Comparison of ENCODE assay signal across 10 cellular contexts in genomic region chr16:27244363-27244755, GRCh38. TPM values are rescaled to one million over a fixed set of nuclear protein-coding genes. Genes with fewer than 3 reads are reported as not detected.
DNase-seq lines count a peak whose midpoint lies in the region; ATAC-seq, FAIRE-seq and TF ChIP-seq lines count a peak whose summit lies in the region.
"Had no signal": no experiment of that assay in that cellular context is flagged by ENCODE, and none has a peak within 500 bp of the region (broad histone marks: within the 10 kb centered on the region; RNA-seq: fewer than 3 reads in every experiment).

No MANE protein-coding gene starts in this region.

- H3K27me3 Mint-ChIP-seq in T-helper 17 cell, result no peaks in the 10 kb centered on the region
- H3K27me3 Mint-ChIP-seq in glutamatergic neuron (ENCODE audit: unreplicated experiment), result peaks cover 3% of the 10 kb centered on the region
- H3K27me3 Mint-ChIP-seq: progenitor cell of endocrine pancreas had no signal

- no peak overlapping the region for H3K4ac ChIP-seq in trophoblast cell (ENCODE audit: low read depth, low read length)

- POLR2A ChIA-PET in endothelial cell of umbilical vein (lab: Charles Lee), result no interaction called here

- H3K79me1 ChIP-seq in trophoblast cell (ENCODE audit: low read length), result peaks cover 4% of the 10 kb centered on the region

- H3K9me1 ChIP-seq in endothelial cell of umbilical vein (replicated peaks; ENCODE audit: control insufficient read depth, extremely low read depth, insufficient read depth, low read length), result no peaks in the 10 kb centered on the region

- H3K9me3 ChIP-seq in BLaER1 treated with 17β-estradiol and CSF1 and Interleukin-3, amounts not matched to agents 10 nM and 100 nM (replicated peaks in 1 of 11), result peaks cover 0 to 21% (median 4%) of the 10 kb centered on the region in 11 experiments; a peak in 11 of 22 replicates
- no peaks in the 10 kb centered on the region for H3K9me3 ChIP-seq in T-helper 17 cell (ENCODE audit: control insufficient read depth, low read length, poor library complexity, severe bottlenecking)
- H3K9me3 ChIP-seq in endothelial cell of umbilical vein (replicated peaks; ENCODE audit: control insufficient read depth, insufficient read depth, low read length), result no peaks in the 10 kb centered on the region
- no peaks in the 10 kb centered on the region for H3K9me3 ChIP-seq in trophoblast cell (ENCODE audit: insufficient read depth, low read depth, low read length)

- ATAC-seq in T-helper 17 cell (no peak), GM21381 (IDR thresholded peaks at IDR 0.05; ENCODE audit: unreplicated experiment) (no peak)

- TF ChIP-seq CTCF in endothelial cell of umbilical vein (IDR thresholded peaks at IDR 0.05; ENCODE audit: extremely low read depth in 1 of 2, insufficient read depth in 1 of 2, low read depth in 1 of 2, low read length in 2 of 2) (no peak), glutamatergic neuron (IDR thresholded peaks at IDR 0.05; ENCODE audit: partially characterized antibody, unreplicated experiment) (no peak)

- H3K4me3 ChIP-seq in BLaER1 treated with 17β-estradiol and CSF1 and Interleukin-3, amounts not matched to agents 10 nM and 100 nM, result no peak overlapping the region
- H3K4me3 ChIP-seq in endothelial cell of umbilical vein (replicated peaks in 1 of 3; ENCODE audit: insufficient read depth in 1 of 3, low read depth in 1 of 3, low read length in 3 of 3) (no peak overlapping the region), rectal smooth muscle tissue (ENCODE audit: low read length) (no peak overlapping the region), trophoblast cell (ENCODE audit: low read depth, low read length) (no peak overlapping the region)

- H2AK5ac ChIP-seq in trophoblast cell (ENCODE audit: low read length), result no peak overlapping the region

- H2AFZ ChIP-seq in endothelial cell of umbilical vein (ENCODE audit: low read depth, low read length) (no peak overlapping the region), trophoblast cell (ENCODE audit: insufficient read depth, low read length, poor library complexity) (no peak overlapping the region)

- FAIRE-seq in endothelial cell of umbilical vein (lab: Jason Lieb, UNC), result no peak

- H3K27ac Mint-ChIP-seq in T-helper 17 cell, result peak overlapping the region; percentile 84
- no peak overlapping the region for H3K27ac Mint-ChIP-seq in glutamatergic neuron (ENCODE audit: unreplicated experiment)
- H3K27ac Mint-ChIP-seq: progenitor cell of endocrine pancreas had no signal

- H4K12ac ChIP-seq in trophoblast cell (ENCODE audit: low read depth, low read length), result no peak overlapping the region

- H3K14ac ChIP-seq in trophoblast cell (ENCODE audit: low read length), result no peak overlapping the region

- no peaks in the 10 kb centered on the region for H3K79me2 ChIP-seq in endothelial cell of umbilical vein (ENCODE audit: control insufficient read depth, insufficient read depth, low read length)
- H3K79me2 ChIP-seq in trophoblast cell (ENCODE audit: control insufficient read depth, insufficient read depth, low read length, poor library complexity), result no peaks in the 10 kb centered on the region

- dilution Hi-C loops in endothelial cell of umbilical vein (cut with MboI; ENCODE audit: extremely low pct_ligation_motif_present, low sequenced_read_pairs), result no loop called here

- H4K20me1 ChIP-seq in BLaER1 treated with 17β-estradiol and CSF1 and Interleukin-3, amounts not matched to agents 10 nM and 100 nM, result no peaks in the 10 kb centered on the region
- no peaks in the 10 kb centered on the region for H4K20me1 ChIP-seq in endothelial cell of umbilical vein (replicated peaks; ENCODE audit: control insufficient read depth, extremely low read depth, insufficient read depth, low read length)

- no peak overlapping the region for H2BK12ac ChIP-seq in trophoblast cell (ENCODE audit: low read length)

- H2BK5ac ChIP-seq in trophoblast cell (ENCODE audit: low read depth, low read length, poor library complexity), result no peak overlapping the region

- H3K9ac ChIP-seq in BLaER1 treated with 17β-estradiol and CSF1 and Interleukin-3, amounts not matched to agents 10 nM and 100 nM, result no peak overlapping the region; a peak in 2 of 22 replicates
- no peak overlapping the region for H3K9ac ChIP-seq in endothelial cell of umbilical vein (replicated peaks; ENCODE audit: extremely low read depth, insufficient read depth, low read length)
- H3K9ac ChIP-seq in rectal smooth muscle tissue (ENCODE audit: low read length), result no peak overlapping the region
- no peak overlapping the region for H3K9ac ChIP-seq in trophoblast cell (ENCODE audit: low read length)

- H2BK120ac ChIP-seq in trophoblast cell (ENCODE audit: insufficient read depth, low read length, poor library complexity), result no peak overlapping the region

- H3K36me3 Mint-ChIP-seq in T-helper 17 cell (ENCODE audit: low read depth) (peaks cover 5% of the 10 kb centered on the region), glutamatergic neuron (ENCODE audit: unreplicated experiment) (no peaks in the 10 kb centered on the region)

- no peak overlapping the region for H3K18ac ChIP-seq in trophoblast cell (ENCODE audit: low read length)

- H3K4me1 Mint-ChIP-seq in T-helper 17 cell (peaks cover 33% of the 10 kb centered on the region), glutamatergic neuron (ENCODE audit: low read depth, unreplicated experiment) (peaks cover 8% of the 10 kb centered on the region)

- WGBS in trophoblast cell (ENCODE audit: extremely low coverage, insufficient coverage, insufficient read length), result no CpG with 5 or more reads among the region's 7 CpGs

- BruUV-seq in endothelial cell of umbilical vein (replicated peaks; lab: Mats Ljungman, UMichigan), result no TSS peak

- H3K36me3 ChIP-seq in BLaER1 treated with 17β-estradiol and CSF1 and Interleukin-3, amounts not matched to agents 10 nM and 100 nM, result peaks cover 0 to 13% (median 0%) of the 10 kb centered on the region in 11 experiments; a peak in 1 of 22 replicates
- H3K36me3 ChIP-seq in endothelial cell of umbilical vein (ENCODE audit: control insufficient read depth in 2 of 2, extremely low read depth in 1 of 2, insufficient read depth in 2 of 2, low read length in 2 of 2) (no peaks in the 10 kb centered on the region), rectal smooth muscle tissue (ENCODE audit: control insufficient read depth, insufficient read depth, low read length) (no peaks in the 10 kb centered on the region), trophoblast cell (ENCODE audit: control insufficient read depth in 1 of 2, insufficient read depth in 2 of 2, low read length in 2 of 2) (no peaks in the 10 kb centered on the region)

- H4K91ac ChIP-seq in trophoblast cell (ENCODE audit: low read depth, low read length), result no peak overlapping the region

- no peak overlapping the region for H4K8ac ChIP-seq in trophoblast cell (ENCODE audit: low read depth, low read length)

- no peak for DNase-seq in T-helper 17 cell
- no peak for DNase-seq in endothelial cell of umbilical vein (ENCODE audit: low read depth, low spot score)
- no peak for DNase-seq in epidermal melanocyte (ENCODE audit: insufficient read length, low spot score)
- no peak for DNase-seq in glutamatergic neuron
- no peak for DNase-seq in trophoblast cell
- DNase-seq: COR-L47 had no signal

- peaks cover 30 to 84% (median 63%) of the 10 kb centered on the region in 10 experiments for H3K4me1 ChIP-seq in BLaER1 treated with 17β-estradiol and CSF1 and Interleukin-3, amounts not matched to agents 10 nM and 100 nM
- peaks cover 63% of the 10 kb centered on the region for H3K4me1 ChIP-seq in endothelial cell of umbilical vein (ENCODE audit: control insufficient read depth, extremely low read depth, insufficient read depth, low read length)
- peaks cover 28% of the 10 kb centered on the region for H3K4me1 ChIP-seq in rectal smooth muscle tissue (ENCODE audit: control insufficient read depth, insufficient read depth, low read length)
- H3K4me1 ChIP-seq in trophoblast cell (ENCODE audit: control insufficient read depth in 1 of 2, insufficient read depth in 2 of 2, low read length in 2 of 2), result peaks cover 7 to 12% of the 10 kb centered on the region in 2 experiments

- intact Hi-C loops in endothelial cell of umbilical vein (cut with micrococcal nuclease), result no loop called here

- no peak overlapping the region for H3K23ac ChIP-seq in trophoblast cell (ENCODE audit: low read length)

- CTCF ChIA-PET in endothelial cell of umbilical vein (lab: Charles Lee), result interaction anchor here (3.2 kb wide), 1 partner anchor 9 kb away, joined by 18 read pairs; no protein-coding TSS in a partner anchor

- peak overlapping the region; percentile 76 for H3K4me3 Mint-ChIP-seq in T-helper 17 cell
- no peak overlapping the region for H3K4me3 Mint-ChIP-seq in glutamatergic neuron (ENCODE audit: unreplicated experiment)

- peak overlapping the region in 7 of 11 experiments; percentile 1 to 73 (median 33); a peak in 5 of 22 replicates for H3K27ac ChIP-seq in BLaER1 treated with 17β-estradiol and CSF1 and Interleukin-3, amounts not matched to agents 10 nM and 100 nM
- peak overlapping the region; percentile 96 for H3K27ac ChIP-seq in endothelial cell of umbilical vein (ENCODE audit: insufficient read depth, low read depth, low read length)
- H3K27ac ChIP-seq in rectal smooth muscle tissue (ENCODE audit: low read depth, low read length), result peak overlapping the region; percentile 79
- no peak overlapping the region for H3K27ac ChIP-seq in trophoblast cell (ENCODE audit: low read depth, low read length)

- H3K4me2 ChIP-seq in BLaER1 treated with 17β-estradiol and CSF1 and Interleukin-3, amounts not matched to agents 10 nM and 100 nM, result peak overlapping the region in 7 of 11 experiments; percentile 74 to 91 (median 88); a peak in 12 of 22 replicates
- H3K4me2 ChIP-seq in endothelial cell of umbilical vein (ENCODE audit: insufficient read depth, low read length), result no peak overlapping the region
- no peak overlapping the region for H3K4me2 ChIP-seq in trophoblast cell (ENCODE audit: low read length)

- no peak for TF ChIP-seq POLR2A in endothelial cell of umbilical vein (IDR thresholded peaks at IDR 0.05; ENCODE audit: low read depth, low read length)

- peaks cover 1% of the 10 kb centered on the region for H3K9me3 Mint-ChIP-seq in glutamatergic neuron (ENCODE audit: unreplicated experiment)

- no peaks in the 10 kb centered on the region for H3K27me3 ChIP-seq in BLaER1 treated with 17β-estradiol and CSF1 and Interleukin-3, amounts not matched to agents 10 nM and 100 nM
- H3K27me3 ChIP-seq in endothelial cell of umbilical vein (ENCODE audit: control insufficient read depth in 2 of 2, insufficient read depth in 2 of 2, low read length in 2 of 2), result no peaks in the 10 kb centered on the region
- H3K27me3 ChIP-seq in rectal smooth muscle tissue (ENCODE audit: control insufficient read depth, insufficient read depth, low read length), result no peaks in the 10 kb centered on the region
- no peaks in the 10 kb centered on the region for H3K27me3 ChIP-seq in trophoblast cell (ENCODE audit: insufficient read depth, low read length)

RNA-seq across cellular contexts. Expression of gene NSMCE1, which starts 24.2 kb away (rescaled TPM):
- total RNA-seq in T-helper 17 cell (10 to 100 TPM; 35.1 to 49.2 TPM), endothelial cell of umbilical vein (42.0 and 46.4 TPM in 2 replicates), glutamatergic neuron (ENCODE audit: unreplicated experiment) (32.7 TPM)
- polyA plus RNA-seq in endothelial cell of umbilical vein, result 21.9 and 23.8 TPM in 2 replicates
- 28.7 and 36.9 TPM in 2 replicates for polyA plus RNA-seq in endothelial cell of umbilical vein (2011; cell fraction: cytosol; rRNA removed)
- 15.8 and 16.2 TPM in 2 replicates for polyA plus RNA-seq in endothelial cell of umbilical vein (2011; cell fraction: nucleus; rRNA removed)
- 51.1 and 71.1 TPM in 2 replicates for polyA plus RNA-seq in endothelial cell of umbilical vein (2012)
- 29.8 and 36.0 TPM in 2 replicates for polyA minus RNA-seq in endothelial cell of umbilical vein
- 21.2 TPM for polyA minus RNA-seq in endothelial cell of umbilical vein (2011; cell fraction: cytosol; rRNA and poly(A)+ RNA removed)
- polyA minus RNA-seq in endothelial cell of umbilical vein (2011; cell fraction: nucleus; rRNA and poly(A)+ RNA removed), result 14.1 and 18.2 TPM in 2 replicates
- 20.6 and 21.6 TPM in 2 replicates for polyA plus RNA-seq in trophoblast cell (2013)

RNA-seq across cellular contexts. Expression of gene KDM8, which starts 41.0 kb away (rescaled TPM):
- 10 to 100 TPM; 11.6 to 11.9 TPM for total RNA-seq in T-helper 17 cell
- total RNA-seq in endothelial cell of umbilical vein, result 8.4 and 8.9 TPM in 2 replicates
- 5.1 TPM in 2 replicates for polyA plus RNA-seq in endothelial cell of umbilical vein
- polyA plus RNA-seq in endothelial cell of umbilical vein (2011; cell fraction: cytosol; rRNA removed), result 4.0 and 4.6 TPM in 2 replicates
- polyA plus RNA-seq in endothelial cell of umbilical vein (2011; cell fraction: nucleus; rRNA removed), result 14.0 and 15.0 TPM in 2 replicates
- 2.7 and 4.2 TPM in 2 replicates for polyA plus RNA-seq in endothelial cell of umbilical vein (2012)
- 6.4 and 24.7 TPM in 2 replicates for polyA minus RNA-seq in endothelial cell of umbilical vein
- polyA minus RNA-seq in endothelial cell of umbilical vein (2011; cell fraction: cytosol; rRNA and poly(A)+ RNA removed), result 2.8 TPM
- 12.1 and 13.0 TPM in 2 replicates for polyA minus RNA-seq in endothelial cell of umbilical vein (2011; cell fraction: nucleus; rRNA and poly(A)+ RNA removed)
- total RNA-seq in glutamatergic neuron (ENCODE audit: unreplicated experiment), result 9.6 TPM
- polyA plus RNA-seq in trophoblast cell (2013), result 1.7 and 1.8 TPM in 2 replicates

Comparison
In these comparisons a context has a peak if more than half of its experiments do, and no peak if none do; other contexts are left out.
1. H3K4me2 ChIP-seq: peak in BLaER1 treated with 17β-estradiol and CSF1 and Interleukin-3, amounts not matched to agents 10 nM and 100 nM (7 of 11); none in endothelial cell of umbilical vein (single experiment) and trophoblast cell (single experiment).